In genomic region chr4:4364486-4365208, GRCh38 we compare ENCODE assay signal across 1 cellular context.
TF ChIP-seq lines count a peak whose summit lies in the region.

No MANE protein-coding gene starts in this region.

TF ChIP-seq in IMR-90, 13 proteins besides CTCF, POLR2A, EP300 and RAD21:
- TF ChIP-seq, protein P1, sequence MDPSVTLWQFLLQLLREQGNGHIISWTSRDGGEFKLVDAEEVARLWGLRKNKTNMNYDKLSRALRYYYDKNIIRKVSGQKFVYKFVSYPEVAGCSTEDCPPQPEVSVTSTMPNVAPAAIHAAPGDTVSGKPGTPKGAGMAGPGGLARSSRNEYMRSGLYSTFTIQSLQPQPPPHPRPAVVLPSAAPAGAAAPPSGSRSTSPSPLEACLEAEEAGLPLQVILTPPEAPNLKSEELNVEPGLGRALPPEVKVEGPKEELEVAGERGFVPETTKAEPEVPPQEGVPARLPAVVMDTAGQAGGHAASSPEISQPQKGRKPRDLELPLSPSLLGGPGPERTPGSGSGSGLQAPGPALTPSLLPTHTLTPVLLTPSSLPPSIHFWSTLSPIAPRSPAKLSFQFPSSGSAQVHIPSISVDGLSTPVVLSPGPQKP (IDR thresholded peaks at IDR 0.05; ENCODE audit: borderline replicate concordance, low read depth, low read length), result no peak
- TF ChIP-seq SMC3 (IDR thresholded peaks at IDR 0.05; ENCODE audit: low read depth, low read length) (no peak), MXI1 (IDR thresholded peaks at IDR 0.05; ENCODE audit: borderline replicate concordance, low read depth, low read length) (no peak), FOS (IDR thresholded peaks at IDR 0.05; ENCODE audit: low read depth, low read length) (no peak), MAFK (IDR thresholded peaks at IDR 0.05; ENCODE audit: low read depth, low read length) (no peak), MAZ (IDR thresholded peaks at IDR 0.05; ENCODE audit: borderline replicate concordance, low read depth, low read length) (no peak), RFX5 (IDR thresholded peaks at IDR 0.05; ENCODE audit: low read depth, low read length) (no peak), BHLHE40 (IDR thresholded peaks at IDR 0.05; ENCODE audit: low read depth, low read length) (no peak), CHD1 (IDR thresholded peaks at IDR 0.05; ENCODE audit: low read depth, low read length) (no peak), RCOR1 (IDR thresholded peaks at IDR 0.05; ENCODE audit: insufficient replicate concordance, low read length) (no peak), CEBPB (IDR thresholded peaks at IDR 0.05; ENCODE audit: low read depth, low read length) (no peak), NFE2L2 (IDR thresholded peaks at IDR 0.05; ENCODE audit: low read depth, low read length) (no peak)
- TF ChIP-seq, protein P2, sequence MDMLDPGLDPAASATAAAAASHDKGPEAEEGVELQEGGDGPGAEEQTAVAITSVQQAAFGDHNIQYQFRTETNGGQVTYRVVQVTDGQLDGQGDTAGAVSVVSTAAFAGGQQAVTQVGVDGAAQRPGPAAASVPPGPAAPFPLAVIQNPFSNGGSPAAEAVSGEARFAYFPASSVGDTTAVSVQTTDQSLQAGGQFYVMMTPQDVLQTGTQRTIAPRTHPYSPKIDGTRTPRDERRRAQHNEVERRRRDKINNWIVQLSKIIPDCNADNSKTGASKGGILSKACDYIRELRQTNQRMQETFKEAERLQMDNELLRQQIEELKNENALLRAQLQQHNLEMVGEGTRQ (IDR thresholded peaks at IDR 0.05; ENCODE audit: low read depth, low read length), result no peak
